Comparison of ENCODE assay signal across 34 cellular contexts in genomic region chr2:47276061-47276460, GRCh38.
"Had no signal": no experiment of that assay in that cellular context is flagged by ENCODE, and none has a peak within 500 bp of the region (broad histone marks: within the 10 kb centered on the region; RNA-seq: fewer than 3 reads in every experiment).

No MANE protein-coding gene starts in this region.

- H3K4me2 ChIP-seq: KMS-11 had no signal

- H3K27ac ChIP-seq: KMS-11 had no signal

- DNase-seq: Karpas-422, Kasumi-1, MG63, MM.1S, MV-4-11, NCI-H1048, NCI-H1092, NCI-H1092 treated with DMSO at 0.1 percent for 48 hours, NCI-H1105, NCI-H1105 treated with DMSO at 0.1 percent for 48 hours, NCI-H1417, NCI-H1417 treated with DMSO at 0.1 percent for 48 hours, NCI-H1436, NCI-H1436 treated with DMSO at 0.1 percent for 48 hours, NCI-H146, NCI-H1694, NCI-H1694 treated with DMSO at 0.1 percent for 48 hours, NCI-H187, NCI-H187 treated with DMSO at 0.1 percent for 48 hours, NCI-H1930, NCI-H2029, NCI-H2029 treated with DMSO at 0.1 percent for 48 hours, NCI-H2081, NCI-H2081 treated with DMSO at 0.1 percent for 48 hours, NCI-H2107, NCI-H2171, NCI-H2171 treated with DMSO at 0.1 percent for 48 hours, NCI-H2227 treated with DMSO at 0.1 percent for 48 hours, NCI-H226, NCI-H345, NCI-H446, NCI-H446 treated with DMSO at 0.1 percent for 48 hours, NCI-H510A had no signal

- H3K36me3 ChIP-seq: MG63 had no signal

- H3K9ac ChIP-seq: KMS-11 had no signal

- H3K27me3 ChIP-seq: MG63 had no signal

- H3K4me3 ChIP-seq: MG63 had no signal

- H3K9me3 ChIP-seq: MG63 had no signal
